Comparison of ENCODE assay signal across 24 cellular contexts in genomic region chr2:69241039-69241586, GRCh38.
DNase-seq lines count a peak whose midpoint lies in the region; ATAC-seq, FAIRE-seq and TF ChIP-seq lines count a peak whose summit lies in the region.
"Had no signal": no experiment of that assay in that cellular context is flagged by ENCODE, and none has a peak within 500 bp of the region (broad histone marks: within the 10 kb centered on the region; RNA-seq: fewer than 3 reads in every experiment).

No MANE protein-coding gene starts in this region.

- no peak overlapping the region for H3K4me3 Mint-ChIP-seq in activated T-helper 17 cell treated with anti-CD3 and anti-CD28 coated beads, Interleukin-2, amount 50 U/mL, for 72 hours
- H3K4me3 Mint-ChIP-seq: activated naive CD8-positive, alpha-beta T cell treated with anti-CD3 and anti-CD28 coated beads, Interleukin-2, amount 50 U/mL, for 24 hours; immature natural killer cell; natural killer cell treated with Interleukin-12 subunit alpha and Interleukin-12 subunit beta and Interleukin-15 and Interleukin-18, amount 100 ng/mL, for 72 hours had no signal

- H3K27ac Mint-ChIP-seq in activated T-helper 17 cell treated with anti-CD3 and anti-CD28 coated beads, Interleukin-2, amount 50 U/mL, for 72 hours, result no peak overlapping the region
- H3K27ac Mint-ChIP-seq: activated naive CD8-positive, alpha-beta T cell treated with anti-CD3 and anti-CD28 coated beads, Interleukin-2, amount 50 U/mL, for 24 hours; immature natural killer cell; natural killer cell treated with Interleukin-12 subunit alpha and Interleukin-12 subunit beta and Interleukin-15 and Interleukin-18, amount 100 ng/mL, for 72 hours; progenitor cell of endocrine pancreas had no signal

- H3K4me1 ChIP-seq in A549 (no peaks in the 10 kb centered on the region), upper lobe of right lung (no peaks in the 10 kb centered on the region)

- no peaks in the 10 kb centered on the region for H3K9me3 ChIP-seq in A549
- no peaks in the 10 kb centered on the region for H3K9me3 ChIP-seq in upper lobe of right lung
- H3K9me3 ChIP-seq: SJCRH30 had no signal

- no peaks in the 10 kb centered on the region for H3K9me3 Mint-ChIP-seq in activated T-helper 17 cell treated with anti-CD3 and anti-CD28 coated beads, Interleukin-2, amount 50 U/mL, for 72 hours
- H3K9me3 Mint-ChIP-seq: activated naive CD8-positive, alpha-beta T cell treated with anti-CD3 and anti-CD28 coated beads, Interleukin-2, amount 50 U/mL, for 24 hours; immature natural killer cell; natural killer cell treated with Interleukin-12 subunit alpha and Interleukin-12 subunit beta and Interleukin-15 and Interleukin-18, amount 100 ng/mL, for 72 hours had no signal

- TF ChIP-seq EP300 in A549 (IDR thresholded peaks at IDR 0.05), result no peak

- ATAC-seq in A549 (no peak), HG02973 (IDR thresholded peaks at IDR 0.05; ENCODE audit: unreplicated experiment) (no peak), GM18520 (IDR thresholded peaks at IDR 0.05; ENCODE audit: unreplicated experiment) (no peak), upper lobe of right lung (no peak)
- no peak for ATAC-seq in activated T-helper 17 cell treated with anti-CD3 and anti-CD28 coated beads, Interleukin-2, amount 50 U/mL, for 72 hours (replicated peaks)
- ATAC-seq: activated naive CD8-positive, alpha-beta T cell treated with anti-CD3 and anti-CD28 coated beads, Interleukin-2, amount 50 U/mL, for 24 hours; GM12878 had no signal

- no peak for TF ChIP-seq POLR2A in A549 (IDR thresholded peaks at IDR 0.05; ENCODE audit: low read length)

- intact Hi-C loops in upper lobe of right lung (cut with DNase I), result no loop called here

- H3K27me3 ChIP-seq in upper lobe of right lung, result no peaks in the 10 kb centered on the region
- H3K27me3 ChIP-seq: SJCRH30 had no signal

- H3K4me3 ChIP-seq in A549 (no peak overlapping the region), fibroblast of villous mesenchyme (ENCODE audit: low read depth, low read length) (no peak overlapping the region), upper lobe of right lung (no peak overlapping the region)
- H3K4me3 ChIP-seq: GM12878, SJCRH30 had no signal

- no peak for FAIRE-seq in A549 (lab: Jason Lieb, UNC)
- FAIRE-seq: bronchial epithelial cell, GM12878 had no signal

- H3K27ac ChIP-seq in A549 (no peak overlapping the region; a peak in 1 of 6 replicates), upper lobe of right lung (no peak overlapping the region)
- H3K27ac ChIP-seq: epithelial cell of prostate, SJCRH30 had no signal

- no peak for DNase-seq in A549 (ENCODE audit: low read depth in 1 of 2, low spot score in 1 of 2)
- DNase-seq in DMS 273 treated with DMSO at 0.1 percent for 48 hours (lab: John Stamatoyannopoulos, UW), result peak; percentile 61
- peak; percentile 11 for DNase-seq in NCI-H774 (lab: John Stamatoyannopoulos, UW)
- DNase-seq in fibroblast of villous mesenchyme (ENCODE audit: low read depth), result peak; percentile 49
- DNase-seq in upper lobe of right lung, result no peak
- DNase-seq: activated CD4-positive, CD25-positive, alpha-beta regulatory T cell treated with anti-CD3 and anti-CD28 coated beads, Interleukin-2, amount 50 U/mL, for 72 hours; activated naive CD8-positive, alpha-beta T cell treated with anti-CD3 and anti-CD28 coated beads, Interleukin-2, amount 50 U/mL, for 24 hours; Calu3; dermis blood vessel endothelial cell; GF-D8; H7; immature natural killer cell; mammary epithelial cell; MV-4-11; NCI-H446 treated with DMSO at 0.1 percent for 48 hours had no signal

- CTCF ChIA-PET in A549 (lab: Yijun Ruan, JAX), result interaction anchor here (1.7 to 3.5 kb wide), 2 partner anchors 8 to 65 kb away, joined by 3 to 24 read pairs; no protein-coding TSS in a partner anchor

- TF ChIP-seq CTCF in A549 (IDR thresholded peaks at IDR 0.05), result no peak
- no peak for TF ChIP-seq CTCF in fibroblast of villous mesenchyme (IDR thresholded peaks at IDR 0.05; ENCODE audit: insufficient read depth, low read depth, low read length)
- no peak for TF ChIP-seq CTCF in upper lobe of right lung (IDR thresholded peaks at IDR 0.05)

- POLR2A ChIA-PET in A549 (lab: Yijun Ruan, JAX), result interaction anchor here (1.2 kb wide), 1 partner anchor 53 kb away, joined by 10 read pairs; no protein-coding TSS in a partner anchor

- H3K4me2 ChIP-seq in A549, result no peak overlapping the region

- H3K36me3 ChIP-seq in upper lobe of right lung, result peaks cover under 1% of the 10 kb centered on the region

- H3K27me3 Mint-ChIP-seq in activated T-helper 17 cell treated with anti-CD3 and anti-CD28 coated beads, Interleukin-2, amount 50 U/mL, for 72 hours, result peaks cover 25% of the 10 kb centered on the region
- H3K27me3 Mint-ChIP-seq: progenitor cell of endocrine pancreas had no signal

- no peak for TF ChIP-seq RAD21 in A549 (conservative IDR thresholded peaks at IDR 0.05 in 1 of 2, IDR thresholded peaks at IDR 0.05 in 1 of 2)

- no peaks in the 10 kb centered on the region for H3K36me3 Mint-ChIP-seq in activated T-helper 17 cell treated with anti-CD3 and anti-CD28 coated beads, Interleukin-2, amount 50 U/mL, for 72 hours (ENCODE audit: low read depth)
- H3K36me3 Mint-ChIP-seq: immature natural killer cell; natural killer cell treated with Interleukin-12 subunit alpha and Interleukin-12 subunit beta and Interleukin-15 and Interleukin-18, amount 100 ng/mL, for 72 hours had no signal

- no peaks in the 10 kb centered on the region for H3K4me1 Mint-ChIP-seq in activated T-helper 17 cell treated with anti-CD3 and anti-CD28 coated beads, Interleukin-2, amount 50 U/mL, for 72 hours
- H3K4me1 Mint-ChIP-seq: activated naive CD8-positive, alpha-beta T cell treated with anti-CD3 and anti-CD28 coated beads, Interleukin-2, amount 50 U/mL, for 24 hours; immature natural killer cell had no signal

- WGBS in A549 (ENCODE audit: missing lambda C conversion rate), result 84% methylated on average over 7 of the region's 7 CpGs

TF ChIP-seq in A549, 52 proteins besides CTCF, POLR2A, EP300 and RAD21:
- TF ChIP-seq MAFK (IDR thresholded peaks at IDR 0.05; ENCODE audit: partially characterized antibody) (peak; percentile 37), ZNF302 (CRISPR knock-in tag; IDR thresholded peaks at IDR 0.05) (no peak)

Comparison
In these comparisons a context has a peak if more than half of its experiments do, and no peak if none do; other contexts are left out.
1. DNase-seq: peak in DMS 273 treated with DMSO at 0.1 percent for 48 hours (single experiment), NCI-H774 (single experiment) and fibroblast of villous mesenchyme (single experiment); none in A549 (0 of 2) and upper lobe of right lung (single experiment).